In genomic region chr16:81671738-81672597, GRCh38 we compare ENCODE assay signal across 30 cellular contexts.
A peak's percentile ranks its signal among the peaks of the same experiment; 100 is the strongest.
DNase-seq lines count a peak whose midpoint lies in the region; ATAC-seq, FAIRE-seq and TF ChIP-seq lines count a peak whose summit lies in the region.
"Had no signal": no experiment of that assay in that cellular context is flagged by ENCODE, and none has a peak within 500 bp of the region (broad histone marks: within the 10 kb centered on the region; RNA-seq: fewer than 3 reads in every experiment).

No MANE protein-coding gene starts in this region.

- H3K4me2 ChIP-seq in K562 (ENCODE audit: insufficient read depth, low read length) (no peak overlapping the region), HepG2 (ENCODE audit: low read depth, low read length) (no peak overlapping the region), OCI-LY7 (ENCODE audit: low read length) (no peak overlapping the region)

- no peaks in the 10 kb centered on the region for H3K9me3 ChIP-seq in K562 (replicated peaks; ENCODE audit: control insufficient read depth, insufficient read depth, low read depth, low read length)
- no peaks in the 10 kb centered on the region for H3K9me3 ChIP-seq in HepG2 (ENCODE audit: low read length)
- H3K9me3 ChIP-seq in OCI-LY7 (ENCODE audit: low read length): no peaks in the 10 kb centered on the region
- H3K9me3 ChIP-seq in CD4-positive, alpha-beta T cell (ENCODE audit: control insufficient read depth, low read length): no peaks in the 10 kb centered on the region
- H3K9me3 ChIP-seq: HAP-1 had no signal

- H3K9ac ChIP-seq in K562 (ENCODE audit: insufficient read depth in 1 of 2, low read depth in 2 of 2, low read length in 2 of 2) (no peak overlapping the region), HepG2 (ENCODE audit: insufficient read depth, low read depth, low read length) (no peak overlapping the region)

- H4K20me1 ChIP-seq in K562 (replicated peaks; ENCODE audit: control insufficient read depth, insufficient read depth, low read length) (0 out of 2 replicates have a peak, but pooled peaks cover 4% of the 10 kb centered on the region), HepG2 (ENCODE audit: insufficient read depth, low read length) (no peaks in the 10 kb centered on the region), OCI-LY7 (ENCODE audit: insufficient read depth, low read length) (no peaks in the 10 kb centered on the region)

- H3K9me1 ChIP-seq in K562 (ENCODE audit: control insufficient read depth, insufficient read depth, low read length): no peaks in the 10 kb centered on the region

- H3K4me1 Mint-ChIP-seq in natural killer cell: peaks cover 13 to 37% of the 10 kb centered on the region in 2 donors
- H3K4me1 Mint-ChIP-seq in natural killer cell treated with Interleukin-12 subunit alpha and Interleukin-12 subunit beta and Interleukin-15 and Interleukin-18, amount 100 ng/mL, for 72 hours (ENCODE audit: low read depth in 2 of 2): peaks cover 5 to 30% of the 10 kb centered on the region in 2 donors
- H3K4me1 Mint-ChIP-seq in stimulated activated naive B cell treated with anti-CD40 and anti-IgM and Interleukin-4, amounts not matched to agents 10 μg/mL and 1 μg/mL and 100 μg/mL, for 72 hours: no peaks in the 10 kb centered on the region
- peaks cover 0 to 5% (median 0%) of the 10 kb centered on the region in 4 donors for H3K4me1 Mint-ChIP-seq in naive thymus-derived CD8-positive, alpha-beta T cell
- H3K4me1 Mint-ChIP-seq in CD4-positive, alpha-beta T cell (ENCODE audit: low read depth): no peaks in the 10 kb centered on the region

- H3K4me3 Mint-ChIP-seq in natural killer cell: no peak overlapping the region
- no peak overlapping the region for H3K4me3 Mint-ChIP-seq in natural killer cell treated with Interleukin-12 subunit alpha and Interleukin-12 subunit beta and Interleukin-15 and Interleukin-18, amount 100 ng/mL, for 72 hours
- H3K4me3 Mint-ChIP-seq in stimulated activated naive B cell treated with anti-CD40 and anti-IgM and Interleukin-4, amounts not matched to agents 10 μg/mL and 1 μg/mL and 100 μg/mL, for 72 hours: no peak overlapping the region
- no peak overlapping the region for H3K4me3 Mint-ChIP-seq in naive thymus-derived CD8-positive, alpha-beta T cell
- no peak overlapping the region for H3K4me3 Mint-ChIP-seq in CD4-positive, alpha-beta T cell

- DNase-seq in natural killer cell (no peak), K562 (ENCODE audit: extremely low read depth in 1 of 4, low spot score in 3 of 4) (no peak), HepG2 (ENCODE audit: low spot score) (no peak), OCI-LY7 (ENCODE audit: low spot score) (no peak)
- DNase-seq in natural killer cell treated with Interleukin-12 subunit alpha and Interleukin-12 subunit beta and Interleukin-15 and Interleukin-18, amount 100 ng/mL, for 72 hours (ENCODE audit: low spot score): no peak
- no peak for DNase-seq in stimulated activated naive B cell treated with anti-CD40 and anti-IgM and Interleukin-4, amounts not matched to agents 10 μg/mL and 1 μg/mL and 100 μg/mL, for 72 hours
- no peak for DNase-seq in naive thymus-derived CD8-positive, alpha-beta T cell
- no peak for DNase-seq in CD4-positive, alpha-beta T cell
- DNase-seq: 8988T, ACHN, COR-L47, DMS53, EL, GDM1, GOT3, Kasumi-1, MV-4-11, NCI-H1105 treated with DMSO at 0.1 percent for 48 hours, NCI-H146, NCI-H1930, NCI-H446, NCI-H526, SHP77, SW 1271 had no signal

- TF ChIP-seq EP300 in K562 (IDR thresholded peaks at IDR 0.05; ENCODE audit: low read length): no peak
- TF ChIP-seq EP300 in HepG2 (IDR thresholded peaks at IDR 0.05; ENCODE audit: low read depth in 2 of 2, low read length in 2 of 2): no peak
- no peak for TF ChIP-seq EP300 in HepG2 (CRISPR knock-in tag; IDR thresholded peaks at IDR 0.05; ENCODE audit: borderline replicate concordance)

- H3K79me2 ChIP-seq in K562 (ENCODE audit: control insufficient read depth, insufficient read depth, low read length) (no peaks in the 10 kb centered on the region), HepG2 (ENCODE audit: insufficient read depth, low read length) (no peaks in the 10 kb centered on the region), OCI-LY7 (ENCODE audit: insufficient read depth, low read depth, low read length) (no peaks in the 10 kb centered on the region)

- POLR2A ChIA-PET in K562 (lab: Yijun Ruan, JAX): interaction anchor here (0.6 to 1.5 kb wide), 3 partner anchors 11 to 347 kb away, joined by 3 read pairs; no protein-coding TSS in a partner anchor
- POLR2A ChIA-PET in HepG2 (lab: Yijun Ruan, JAX): no interaction called here
- POLR2A ChIA-PET in OCI-LY7 (lab: Charles Lee): interaction anchor here (0.6 kb wide), 1 partner anchor 52 kb away, joined by 3 read pairs; no protein-coding TSS in a partner anchor
- POLR2A ChIA-PET in naive thymus-derived CD8-positive, alpha-beta T cell (lab: Charles Lee): no interaction called here
- POLR2A ChIA-PET in CD4-positive, alpha-beta T cell (lab: Charles Lee): no interaction called here

- H3K4me3 ChIP-seq in K562 (no peak overlapping the region), HepG2 (replicated peaks in 1 of 3; ENCODE audit: insufficient read depth in 1 of 3, low read depth in 2 of 3, low read length in 3 of 3) (no peak overlapping the region), OCI-LY7 (ENCODE audit: low read depth, low read length, poor library complexity, severe bottlenecking) (no peak overlapping the region)
- H3K4me3 ChIP-seq: GM12878, HAP-1, SK-N-MC had no signal

- intact Hi-C loops in natural killer cell (cut with micrococcal nuclease) (no loop called here), K562 (cut with micrococcal nuclease) (no loop called here), HepG2 (cut with micrococcal nuclease; ENCODE audit: unreplicated experiment) (no loop called here), OCI-LY7 (cut with micrococcal nuclease; ENCODE audit: unreplicated experiment) (no loop called here)
- intact Hi-C loops in CD4-positive, alpha-beta T cell (cut with DNase I, micrococcal nuclease): no loop called here

- H3K4me1 ChIP-seq in K562 (replicated peaks in 1 of 2; ENCODE audit: control insufficient read depth in 2 of 2, insufficient read depth in 2 of 2, low read length in 2 of 2) (peaks cover 0 to 6% of the 10 kb centered on the region in 2 experiments; a peak in 1 of 5 replicates), HepG2 (ENCODE audit: insufficient read depth, low read length) (no peaks in the 10 kb centered on the region), OCI-LY7 (ENCODE audit: insufficient read depth, low read length, poor library complexity, severe bottlenecking) (no peaks in the 10 kb centered on the region)
- H3K4me1 ChIP-seq: HAP-1 had no signal

- no TSS peak for BruUV-seq in K562 (replicated peaks; lab: Mats Ljungman, UMichigan)
- BruUV-seq in HepG2 (replicated peaks; lab: Mats Ljungman, UMichigan): no TSS peak
- BruUV-seq in OCI-LY7 (replicated peaks; lab: Mats Ljungman, UMichigan): no TSS peak

- TF ChIP-seq POLR2A in K562 (conservative IDR thresholded peaks at IDR 0.05) (no peak), HepG2 (IDR thresholded peaks at IDR 0.05; ENCODE audit: insufficient read depth in 1 of 2, low read depth in 2 of 2, low read length in 2 of 2) (peak in 1 of 2 experiments; percentile 19; a peak in 1 of 4 replicates)

- H3K9me2 ChIP-seq in OCI-LY7 (ENCODE audit: insufficient read depth, low read length): no peaks in the 10 kb centered on the region

- H3K27me3 Mint-ChIP-seq in natural killer cell (ENCODE audit: low read depth in 2 of 2): no peaks in the 10 kb centered on the region
- no peaks in the 10 kb centered on the region for H3K27me3 Mint-ChIP-seq in natural killer cell treated with Interleukin-12 subunit alpha and Interleukin-12 subunit beta and Interleukin-15 and Interleukin-18, amount 100 ng/mL, for 72 hours
- H3K27me3 Mint-ChIP-seq in stimulated activated naive B cell treated with anti-CD40 and anti-IgM and Interleukin-4, amounts not matched to agents 10 μg/mL and 1 μg/mL and 100 μg/mL, for 72 hours: no peaks in the 10 kb centered on the region
- H3K27me3 Mint-ChIP-seq in naive thymus-derived CD8-positive, alpha-beta T cell: no peaks in the 10 kb centered on the region
- H3K27me3 Mint-ChIP-seq in CD4-positive, alpha-beta T cell: no peaks in the 10 kb centered on the region

- H2AFZ ChIP-seq in K562 (ENCODE audit: low read depth, low read length) (no peak overlapping the region), HepG2 (ENCODE audit: low read length) (no peak overlapping the region), OCI-LY7 (ENCODE audit: low read length) (no peak overlapping the region)

- H3K36me3 ChIP-seq in K562 (ENCODE audit: control insufficient read depth, insufficient read depth, low read length) (peaks cover 50% of the 10 kb centered on the region), HepG2 (replicated peaks in 1 of 2; ENCODE audit: control insufficient read depth in 1 of 2, insufficient read depth in 2 of 2, low read length in 2 of 2) (peaks cover 45 to 73% of the 10 kb centered on the region in 2 experiments), OCI-LY7 (ENCODE audit: insufficient read depth, low read length) (peaks cover 4% of the 10 kb centered on the region; the same call in 1 of the 2 replicates)

- H3K27ac ChIP-seq in K562 (ENCODE audit: extremely low read depth, low read depth, low read length) (no peak overlapping the region), HepG2 (ENCODE audit: extremely low read length, insufficient read depth, low read length) (no peak overlapping the region), OCI-LY7 (ENCODE audit: low read depth, low read length, poor library complexity, severe bottlenecking) (no peak overlapping the region)
- H3K27ac ChIP-seq in CD4-positive, alpha-beta T cell (ENCODE audit: low read depth, low read length): no peak overlapping the region
- H3K27ac ChIP-seq: HL-60, RWPE1, SK-N-MC had no signal

- no peak for FAIRE-seq in K562 (lab: Jason Lieb, UNC)
- no peak for FAIRE-seq in HepG2 (lab: Jason Lieb, UNC)
- FAIRE-seq: GM12878 had no signal

- TF ChIP-seq RAD21 in K562 (CRISPR knock-in tag; conservative IDR thresholded peaks at IDR 0.05 in 1 of 2, IDR thresholded peaks at IDR 0.05 in 1 of 2) (no peak), HepG2 (CRISPR knock-in tag; IDR thresholded peaks at IDR 0.05) (no peak)

- H3K36me3 Mint-ChIP-seq in natural killer cell: no peaks in the 10 kb centered on the region
- H3K36me3 Mint-ChIP-seq in natural killer cell treated with Interleukin-12 subunit alpha and Interleukin-12 subunit beta and Interleukin-15 and Interleukin-18, amount 100 ng/mL, for 72 hours: peaks cover 6% of the 10 kb centered on the region
- peaks cover 41 to 66% of the 10 kb centered on the region in 2 donors for H3K36me3 Mint-ChIP-seq in stimulated activated naive B cell treated with anti-CD40 and anti-IgM and Interleukin-4, amounts not matched to agents 10 μg/mL and 1 μg/mL and 100 μg/mL, for 72 hours
- peaks cover 0 to 55% (median 16%) of the 10 kb centered on the region in 3 donors for H3K36me3 Mint-ChIP-seq in naive thymus-derived CD8-positive, alpha-beta T cell
- H3K36me3 Mint-ChIP-seq in CD4-positive, alpha-beta T cell (ENCODE audit: low read depth): peaks cover 62% of the 10 kb centered on the region

- WGBS in K562 (ENCODE audit: insufficient coverage, low coverage, missing lambda C conversion rate): 93% methylated on average over 13 of the region's 14 CpGs
- WGBS in HepG2 (ENCODE audit: low lambda C conversion rate): 100% methylated on average over 12 of the region's 14 CpGs

- in situ Hi-C loops in K562 (cut with MboI): no loop called here
- in situ Hi-C loops in HepG2 (cut with HindIII; ENCODE audit: extremely low pct_ligation_motif_present, low pct_unique_long_range_greater_than_20kb): no loop called here

- no peak for ATAC-seq in natural killer cell
- ATAC-seq in natural killer cell treated with Interleukin-12 subunit alpha and Interleukin-12 subunit beta and Interleukin-15 and Interleukin-18, amount 100 ng/mL, for 72 hours: no peak
- no peak for ATAC-seq in K562
- no peak for ATAC-seq in HepG2
- ATAC-seq in stimulated activated naive B cell treated with anti-CD40 and anti-IgM and Interleukin-4, amounts not matched to agents 10 μg/mL and 1 μg/mL and 100 μg/mL, for 72 hours (replicated peaks): no peak
- no peak for ATAC-seq in naive thymus-derived CD8-positive, alpha-beta T cell
- ATAC-seq in CD4-positive, alpha-beta T cell (ENCODE audit: poor library complexity): no peak
- ATAC-seq: GM12878, Panc1 had no signal

- H3K27me3 ChIP-seq in K562 (ENCODE audit: control insufficient read depth in 2 of 2, insufficient read depth in 2 of 2, low read length in 2 of 2) (no peaks in the 10 kb centered on the region), HepG2 (ENCODE audit: control insufficient read depth in 1 of 2, insufficient read depth in 2 of 2, low read length in 2 of 2) (no peaks in the 10 kb centered on the region)
- H3K27me3 ChIP-seq in CD4-positive, alpha-beta T cell (ENCODE audit: control insufficient read depth, insufficient read depth, low read length): no peaks in the 10 kb centered on the region

- TF ChIP-seq CTCF in natural killer cell (IDR thresholded peaks at IDR 0.05) (no peak), K562 (IDR thresholded peaks at IDR 0.05 in 2 of 3, conservative IDR thresholded peaks at IDR 0.05 in 1 of 3; ENCODE audit: insufficient read depth in 2 of 3, low read depth in 1 of 3, low read length in 3 of 3) (no peak), HepG2 (CRISPR knock-in tag; IDR thresholded peaks at IDR 0.05) (no peak), OCI-LY7 (conservative IDR thresholded peaks at IDR 0.05; ENCODE audit: low read length) (no peak)
- no peak for TF ChIP-seq CTCF in CD4-positive, alpha-beta T cell (IDR thresholded peaks at IDR 0.05)

- peaks cover 2 to 3% of the 10 kb centered on the region in 2 donors for H3K9me3 Mint-ChIP-seq in natural killer cell
- H3K9me3 Mint-ChIP-seq in natural killer cell treated with Interleukin-12 subunit alpha and Interleukin-12 subunit beta and Interleukin-15 and Interleukin-18, amount 100 ng/mL, for 72 hours: no peaks in the 10 kb centered on the region
- no peaks in the 10 kb centered on the region for H3K9me3 Mint-ChIP-seq in stimulated activated naive B cell treated with anti-CD40 and anti-IgM and Interleukin-4, amounts not matched to agents 10 μg/mL and 1 μg/mL and 100 μg/mL, for 72 hours
- H3K9me3 Mint-ChIP-seq in naive thymus-derived CD8-positive, alpha-beta T cell: peaks cover 0 to 2% (median 0%) of the 10 kb centered on the region in 9 donors
- H3K9me3 Mint-ChIP-seq in CD4-positive, alpha-beta T cell: no peaks in the 10 kb centered on the region

- peak overlapping the region; percentile 9 to 47 for H3K27ac Mint-ChIP-seq in natural killer cell
- H3K27ac Mint-ChIP-seq in natural killer cell treated with Interleukin-12 subunit alpha and Interleukin-12 subunit beta and Interleukin-15 and Interleukin-18, amount 100 ng/mL, for 72 hours: no peak overlapping the region
- peak overlapping the region; percentile 65 for H3K27ac Mint-ChIP-seq in stimulated activated naive B cell treated with anti-CD40 and anti-IgM and Interleukin-4, amounts not matched to agents 10 μg/mL and 1 μg/mL and 100 μg/mL, for 72 hours
- H3K27ac Mint-ChIP-seq in naive thymus-derived CD8-positive, alpha-beta T cell: peak overlapping the region in 2 of 10 donors; percentile 53 to 78
- H3K27ac Mint-ChIP-seq in CD4-positive, alpha-beta T cell: no peak overlapping the region

- CTCF ChIA-PET in K562 (lab: Yijun Ruan, JAX; ENCODE audit: low intra/inter-chr PET ratio) (no interaction called here), HepG2 (lab: Yijun Ruan, JAX; ENCODE audit: low intra/inter-chr PET ratio, low total read pairs) (no interaction called here), OCI-LY7 (lab: Charles Lee; ENCODE audit: unreplicated experiment) (no interaction called here)
- CTCF ChIA-PET in CD4-positive, alpha-beta T cell (lab: Charles Lee): no interaction called here

Comparison
In these comparisons a context has a peak if more than half of its experiments do, and no peak if none do; other contexts are left out.
1. H3K27ac Mint-ChIP-seq: peak in natural killer cell (2 of 2) and stimulated activated naive B cell treated with anti-CD40 and anti-IgM and Interleukin-4, amounts not matched to agents 10 μg/mL and 1 μg/mL and 100 μg/mL, for 72 hours (single experiment); none in natural killer cell treated with Interleukin-12 subunit alpha and Interleukin-12 subunit beta and Interleukin-15 and Interleukin-18, amount 100 ng/mL, for 72 hours (0 of 2) and CD4-positive, alpha-beta T cell (single experiment).
2. POLR2A ChIA-PET loops: an anchor here in K562 (0.6 to 1.5 kb wide) and OCI-LY7 (0.6 kb wide); none called in HepG2, naive thymus-derived CD8-positive, alpha-beta T cell and CD4-positive, alpha-beta T cell.